In the genomic region with DNA sequence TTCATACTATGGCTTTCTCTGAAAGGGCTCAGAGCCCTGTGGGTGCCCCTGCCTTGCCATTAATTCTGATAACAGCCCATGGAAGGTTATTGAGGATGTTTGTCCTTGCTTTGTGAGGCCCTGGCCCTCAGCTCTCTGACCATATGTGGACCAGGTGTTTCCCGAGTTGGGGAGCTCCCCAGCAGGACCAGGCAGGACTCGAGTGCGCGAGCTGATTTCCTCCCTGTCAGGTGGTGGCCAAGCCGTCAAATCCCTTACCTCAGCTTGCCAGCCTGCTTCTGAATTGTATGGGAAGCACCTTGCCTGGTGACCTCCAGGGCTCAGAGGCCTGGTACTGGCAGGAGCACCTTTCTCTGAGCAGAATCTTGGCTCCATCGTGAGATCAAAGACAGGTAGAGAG, we compare ENCODE assay signal across 1 cellular context.
TF ChIP-seq lines count a peak whose summit lies in the region.

No MANE protein-coding gene starts in this region.

TF ChIP-seq in WTC11, 78 proteins besides CTCF, POLR2A, EP300 and RAD21 (continued from another document):
- TF ChIP-seq, protein P1, sequence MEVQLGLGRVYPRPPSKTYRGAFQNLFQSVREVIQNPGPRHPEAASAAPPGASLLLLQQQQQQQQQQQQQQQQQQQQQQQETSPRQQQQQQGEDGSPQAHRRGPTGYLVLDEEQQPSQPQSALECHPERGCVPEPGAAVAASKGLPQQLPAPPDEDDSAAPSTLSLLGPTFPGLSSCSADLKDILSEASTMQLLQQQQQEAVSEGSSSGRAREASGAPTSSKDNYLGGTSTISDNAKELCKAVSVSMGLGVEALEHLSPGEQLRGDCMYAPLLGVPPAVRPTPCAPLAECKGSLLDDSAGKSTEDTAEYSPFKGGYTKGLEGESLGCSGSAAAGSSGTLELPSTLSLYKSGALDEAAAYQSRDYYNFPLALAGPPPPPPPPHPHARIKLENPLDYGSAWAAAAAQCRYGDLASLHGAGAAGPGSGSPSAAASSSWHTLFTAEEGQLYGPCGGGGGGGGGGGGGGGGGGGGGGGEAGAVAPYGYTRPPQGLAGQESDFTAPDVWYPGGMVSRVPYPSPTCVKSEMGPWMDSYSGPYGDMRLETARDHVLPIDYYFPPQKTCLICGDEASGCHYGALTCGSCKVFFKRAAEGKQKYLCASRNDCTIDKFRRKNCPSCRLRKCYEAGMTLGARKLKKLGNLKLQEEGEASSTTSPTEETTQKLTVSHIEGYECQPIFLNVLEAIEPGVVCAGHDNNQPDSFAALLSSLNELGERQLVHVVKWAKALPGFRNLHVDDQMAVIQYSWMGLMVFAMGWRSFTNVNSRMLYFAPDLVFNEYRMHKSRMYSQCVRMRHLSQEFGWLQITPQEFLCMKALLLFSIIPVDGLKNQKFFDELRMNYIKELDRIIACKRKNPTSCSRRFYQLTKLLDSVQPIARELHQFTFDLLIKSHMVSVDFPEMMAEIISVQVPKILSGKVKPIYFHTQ (CRISPR knock-in tag; IDR thresholded peaks at IDR 0.05) = no peak
- TF ChIP-seq TCF7 (CRISPR knock-in tag; IDR thresholded peaks at IDR 0.05; ENCODE audit: low read depth) = no peak
- TF ChIP-seq ZNF671 (CRISPR knock-in tag; IDR thresholded peaks at IDR 0.05) = no peak
- TF ChIP-seq GRHL2 (CRISPR knock-in tag; IDR thresholded peaks at IDR 0.05; ENCODE audit: insufficient replicate concordance, severe bottlenecking) = no peak
- TF ChIP-seq, protein P2, sequence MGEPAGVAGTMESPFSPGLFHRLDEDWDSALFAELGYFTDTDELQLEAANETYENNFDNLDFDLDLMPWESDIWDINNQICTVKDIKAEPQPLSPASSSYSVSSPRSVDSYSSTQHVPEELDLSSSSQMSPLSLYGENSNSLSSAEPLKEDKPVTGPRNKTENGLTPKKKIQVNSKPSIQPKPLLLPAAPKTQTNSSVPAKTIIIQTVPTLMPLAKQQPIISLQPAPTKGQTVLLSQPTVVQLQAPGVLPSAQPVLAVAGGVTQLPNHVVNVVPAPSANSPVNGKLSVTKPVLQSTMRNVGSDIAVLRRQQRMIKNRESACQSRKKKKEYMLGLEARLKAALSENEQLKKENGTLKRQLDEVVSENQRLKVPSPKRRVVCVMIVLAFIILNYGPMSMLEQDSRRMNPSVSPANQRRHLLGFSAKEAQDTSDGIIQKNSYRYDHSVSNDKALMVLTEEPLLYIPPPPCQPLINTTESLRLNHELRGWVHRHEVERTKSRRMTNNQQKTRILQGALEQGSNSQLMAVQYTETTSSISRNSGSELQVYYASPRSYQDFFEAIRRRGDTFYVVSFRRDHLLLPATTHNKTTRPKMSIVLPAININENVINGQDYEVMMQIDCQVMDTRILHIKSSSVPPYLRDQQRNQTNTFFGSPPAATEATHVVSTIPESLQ (CRISPR knock-in tag; IDR thresholded peaks at IDR 0.05) = no peak
- TF ChIP-seq EMX1 (CRISPR knock-in tag; IDR thresholded peaks at IDR 0.05) = no peak
- no peak for TF ChIP-seq PRDM15 (CRISPR knock-in tag; IDR thresholded peaks at IDR 0.05)
- no peak for TF ChIP-seq E2F1 (CRISPR knock-in tag; IDR thresholded peaks at IDR 0.05)
- TF ChIP-seq JAZF1 (CRISPR knock-in tag; IDR thresholded peaks at IDR 0.05) = no peak
- TF ChIP-seq, protein P3, sequence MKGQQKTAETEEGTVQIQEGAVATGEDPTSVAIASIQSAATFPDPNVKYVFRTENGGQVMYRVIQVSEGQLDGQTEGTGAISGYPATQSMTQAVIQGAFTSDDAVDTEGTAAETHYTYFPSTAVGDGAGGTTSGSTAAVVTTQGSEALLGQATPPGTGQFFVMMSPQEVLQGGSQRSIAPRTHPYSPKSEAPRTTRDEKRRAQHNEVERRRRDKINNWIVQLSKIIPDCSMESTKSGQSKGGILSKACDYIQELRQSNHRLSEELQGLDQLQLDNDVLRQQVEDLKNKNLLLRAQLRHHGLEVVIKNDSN (CRISPR knock-in tag; IDR thresholded peaks at IDR 0.05) = no peak
- TF ChIP-seq FOXP4 (CRISPR knock-in tag; IDR thresholded peaks at IDR 0.05) = no peak
